In genomic region chr12:108620236-108620879, GRCh38 we compare ENCODE assay signal across 15 cellular contexts. TPM values are rescaled to one million over a fixed set of nuclear protein-coding genes. Genes with fewer than 3 reads are reported as not detected.
DNase-seq lines count a peak whose midpoint lies in the region; ATAC-seq, FAIRE-seq and TF ChIP-seq lines count a peak whose summit lies in the region.
"Had no signal": no experiment of that assay in that cellular context is flagged by ENCODE, and none has a peak within 500 bp of the region (broad histone marks: within the 10 kb centered on the region; RNA-seq: fewer than 3 reads in every experiment).

No MANE protein-coding gene starts in this region.

- H3K4me1 ChIP-seq in A549 (0 out of 3 replicates have a peak, but pooled peaks cover 3% of the 10 kb centered on the region), Caco-2 (no peaks in the 10 kb centered on the region; the same call in 1 of the 2 replicates), iPS-15b (ENCODE audit: control insufficient read depth, insufficient read depth, low read length) (peaks cover 8% of the 10 kb centered on the region)

- peak overlapping the region; percentile 20 for H3K4me3 Mint-ChIP-seq in Caco-2 (ENCODE audit: unreplicated experiment)
- no peak overlapping the region for H3K4me3 Mint-ChIP-seq in activated CD4-positive, alpha-beta memory T cell treated with anti-CD3 and anti-CD28 coated beads for 36 hours

- peak overlapping the region; percentile 24 for H3K9ac ChIP-seq in iPS-15b (ENCODE audit: low read depth, low read length)
- H3K9ac ChIP-seq: KMS-11 had no signal

- 79% methylated on average over 10 of the region's 10 CpGs for WGBS in A549 (ENCODE audit: missing lambda C conversion rate)

- ATAC-seq in A549 (no peak), GM21515 (IDR thresholded peaks at IDR 0.05; ENCODE audit: unreplicated experiment) (no peak)

- TF ChIP-seq EP300 in A549 (IDR thresholded peaks at IDR 0.05): no peak

- no peaks in the 10 kb centered on the region for H3K9me3 Mint-ChIP-seq in Caco-2 (ENCODE audit: unreplicated experiment)
- H3K9me3 Mint-ChIP-seq in activated CD4-positive, alpha-beta memory T cell treated with anti-CD3 and anti-CD28 coated beads for 36 hours: peaks cover 14% of the 10 kb centered on the region

- H3K9me3 ChIP-seq in A549: no peaks in the 10 kb centered on the region
- no peaks in the 10 kb centered on the region for H3K9me3 ChIP-seq in Caco-2
- H3K9me3 ChIP-seq in iPS-15b (ENCODE audit: control insufficient read depth, insufficient read depth, low read length): no peaks in the 10 kb centered on the region
- H3K9me3 ChIP-seq: esophagus squamous epithelium had no signal

- H3K4me3 ChIP-seq in A549 (no peak overlapping the region), Caco-2 (ENCODE audit: low read depth, low read length) (no peak overlapping the region), iPS-15b (ENCODE audit: low read depth, low read length) (no peak overlapping the region)
- H3K4me3 ChIP-seq: BLaER1 treated with 17β-estradiol and CSF1 and Interleukin-3, amounts not matched to agents 10 nM and 100 nM; esophagus squamous epithelium had no signal

- CTCF ChIA-PET in A549 (lab: Yijun Ruan, JAX): interaction anchor here (0.6 to 20.7 kb wide), 5 partner anchors 14 to 759 kb away, joined by 3 to 533 read pairs (median 166); partner anchors contain the start of genes ISCU, SART3, SELPLG and TMEM119
- CTCF ChIA-PET in Caco-2 (lab: Charles Lee): interaction anchor here (0.6 kb wide), 1 partner anchor 104 kb away, joined by 3 read pairs; no protein-coding TSS in a partner anchor
- CTCF ChIA-PET in activated CD4-positive, alpha-beta memory T cell treated with anti-CD3 and anti-CD28 coated beads for 36 hours (lab: Charles Lee): interaction anchor here (6.7 to 13.9 kb wide), 2 partner anchors 13 to 55 kb away, joined by 207 to 472 read pairs; partner anchors contain the start of genes ISCU, SART3 and SELPLG
- CTCF ChIA-PET in GM10248 (lab: Yijun Ruan, JAX): interaction anchor here (0.7 to 18.2 kb wide), 4 partner anchors 14 to 183 kb away, joined by 3 to 543 read pairs (median 146); partner anchors contain the start of genes ISCU, SART3 and SELPLG

- intact Hi-C loops in Caco-2 (cut with micrococcal nuclease; ENCODE audit: unreplicated experiment): no loop called here
- intact Hi-C loops in activated CD4-positive, alpha-beta memory T cell treated with anti-CD3 and anti-CD28 coated beads for 36 hours (cut with micrococcal nuclease): no loop called here

- H3K4me1 Mint-ChIP-seq in Caco-2 (ENCODE audit: low read depth, unreplicated experiment): peaks cover 9% of the 10 kb centered on the region
- H3K4me1 Mint-ChIP-seq in activated CD4-positive, alpha-beta memory T cell treated with anti-CD3 and anti-CD28 coated beads for 36 hours (ENCODE audit: low read depth): peaks cover 62% of the 10 kb centered on the region

- H3K27me3 ChIP-seq in Caco-2 (replicated peaks; ENCODE audit: control insufficient read depth, insufficient read depth, low read length): no peaks in the 10 kb centered on the region
- no peaks in the 10 kb centered on the region for H3K27me3 ChIP-seq in iPS-15b (ENCODE audit: control insufficient read depth, insufficient read depth, low read length)
- H3K27me3 ChIP-seq: BLaER1 treated with 17β-estradiol and CSF1 and Interleukin-3, amounts not matched to agents 10 nM and 100 nM; esophagus squamous epithelium had no signal

- no peak for TF ChIP-seq POLR2A in A549 (IDR thresholded peaks at IDR 0.05; ENCODE audit: low read length)

- H3K4me2 ChIP-seq in A549: no peak overlapping the region
- H3K4me2 ChIP-seq: KMS-11 had no signal

- H3K27ac ChIP-seq in A549: no peak overlapping the region
- H3K27ac ChIP-seq: KMS-11 had no signal

- no peaks in the 10 kb centered on the region for H3K36me3 Mint-ChIP-seq in Caco-2 (ENCODE audit: insufficient read depth, unreplicated experiment)
- H3K36me3 Mint-ChIP-seq in activated CD4-positive, alpha-beta memory T cell treated with anti-CD3 and anti-CD28 coated beads for 36 hours: peaks cover 43% of the 10 kb centered on the region

- H3K36me3 ChIP-seq in Caco-2 (ENCODE audit: control insufficient read depth, insufficient read depth, low read length) (no peaks in the 10 kb centered on the region), iPS-15b (ENCODE audit: control insufficient read depth, insufficient read depth, low read length) (peaks cover 2% of the 10 kb centered on the region)
- H3K36me3 ChIP-seq: esophagus squamous epithelium had no signal

- FAIRE-seq in A549 (lab: Jason Lieb, UNC): no peak
- FAIRE-seq: islet of Langerhans had no signal

- no peak overlapping the region for H3K27ac Mint-ChIP-seq in Caco-2 (ENCODE audit: unreplicated experiment)
- H3K27ac Mint-ChIP-seq in activated CD4-positive, alpha-beta memory T cell treated with anti-CD3 and anti-CD28 coated beads for 36 hours: peak overlapping the region; percentile 55

- BruUV-seq in Caco-2 (replicated peaks; lab: Mats Ljungman, UMichigan): no TSS peak

- DNase-seq in A549 (ENCODE audit: low read depth in 1 of 2, low spot score in 1 of 2) (peak in 1 of 2 experiments; percentile 32), Caco-2 (no peak), NCI-H2196 treated with DMSO at 0.1 percent for 48 hours (lab: John Stamatoyannopoulos, UW; ENCODE audit: unreplicated experiment) (no peak), GM10248 (ENCODE audit: extremely low spot score) (no peak), H4 (ENCODE audit: low spot score) (no peak)
- DNase-seq in activated CD4-positive, alpha-beta memory T cell treated with anti-CD3 and anti-CD28 coated beads for 36 hours: no peak
- DNase-seq: activated gamma-delta T cell treated with Interleukin-2 at 50 U/mL for 16 hours; esophagus squamous epithelium; NCI-H2081 treated with DMSO at 0.1 percent for 48 hours; NK-92 treated with Interleukin-12 subunit alpha and Interleukin-12 subunit beta, amount 100 ng/mL, for 24 hours had no signal

- TF ChIP-seq RAD21 in A549 (conservative IDR thresholded peaks at IDR 0.05 in 1 of 2, IDR thresholded peaks at IDR 0.05 in 1 of 2): no peak

- TF ChIP-seq CTCF in A549 (IDR thresholded peaks at IDR 0.05): no peak
- no peak for TF ChIP-seq CTCF in Caco-2 (IDR thresholded peaks at IDR 0.05; ENCODE audit: insufficient read depth in 1 of 2, low read depth in 1 of 2, low read length in 1 of 2, severe bottlenecking in 1 of 2, unreplicated experiment in 1 of 2)
- no peak for TF ChIP-seq CTCF in GM10248 (IDR thresholded peaks at IDR 0.05; ENCODE audit: control extremely low read depth, extremely low read depth, low read depth, missing control alignments)

- H3K27me3 Mint-ChIP-seq in Caco-2 (ENCODE audit: insufficient read depth, unreplicated experiment): peaks cover 4% of the 10 kb centered on the region
- no peaks in the 10 kb centered on the region for H3K27me3 Mint-ChIP-seq in activated CD4-positive, alpha-beta memory T cell treated with anti-CD3 and anti-CD28 coated beads for 36 hours

- POLR2A ChIA-PET in A549 (lab: Yijun Ruan, JAX): interaction anchor here (1.0 kb wide), 1 partner anchor 58 kb away, joined by 3 read pairs; the partner anchor contains the start of gene ISCU
- POLR2A ChIA-PET in Caco-2 (lab: Charles Lee): interaction anchor here (0.7 kb wide), 1 partner anchor 58 kb away, joined by 18 read pairs; no protein-coding TSS in a partner anchor
- POLR2A ChIA-PET in activated CD4-positive, alpha-beta memory T cell treated with anti-CD3 and anti-CD28 coated beads for 36 hours (lab: Charles Lee): interaction anchor here (0.6 kb wide), 1 partner anchor 20 kb away, joined by 3 read pairs; no protein-coding TSS in a partner anchor
- POLR2A ChIA-PET in GM10248 (lab: Yijun Ruan, JAX): no interaction called here

TF ChIP-seq in A549, 52 proteins besides CTCF, POLR2A, EP300 and RAD21:
- TF ChIP-seq RCOR1 (IDR thresholded peaks at IDR 0.05; ENCODE audit: low read depth, low read length) (no peak), CEBPB (IDR thresholded peaks at IDR 0.05) (peak; percentile 45 to 54; a peak in 3 of 4 replicates), NR3C1 (IDR thresholded peaks at IDR 0.05) (no peak)

RNA-seq across cellular contexts. Expression of gene SELPLG, which starts 13.3 kb away (rescaled TPM):
- polyA plus RNA-seq in A549 (2011; rRNA removed): 0.17 and 0.24 TPM in 2 replicates
- 0.30 and 0.49 TPM in 2 replicates for polyA plus RNA-seq in A549 (2012; cell fraction: cytosol; rRNA removed)
- 1.2 and 1.3 TPM in 2 replicates for polyA plus RNA-seq in A549 (2012; cell fraction: nucleus; rRNA removed)
- 0.43 to 0.67 TPM (median 0.65 TPM) in 3 replicates for polyA plus RNA-seq in A549 (2017; fragmentation: RNase III; extraction: RNeasy Plus Mini Kit Qiagen cat#74134 plus additional on column Dnase treatment)
- 0.19 TPM in 1 of 2 replicates, not detected in the other for polyA minus RNA-seq in A549 (2011; rRNA and poly(A)+ RNA removed)
- total RNA-seq in Caco-2 (2022): 0.23 and 0.44 TPM in 2 replicates
- total RNA-seq in activated CD4-positive, alpha-beta memory T cell treated with anti-CD3 and anti-CD28 coated beads for 36 hours: 10 to 100 TPM; 56.8 to 60.1 TPM
- 2.8 and 3.4 TPM in 2 replicates for total RNA-seq in H4 (2014; rRNA removed; shearing (Covaris generic))

RNA-seq across cellular contexts. Expression of gene TMEM119, which starts 22.5 kb away (rescaled TPM):
- not detected in 2 replicates for polyA plus RNA-seq in A549 (2011; rRNA removed)
- polyA plus RNA-seq in A549 (2012; cell fraction: cytosol; rRNA removed): not detected in 2 replicates
- not detected in 2 replicates for polyA plus RNA-seq in A549 (2012; cell fraction: nucleus; rRNA removed)
- not detected in 3 replicates for polyA plus RNA-seq in A549 (2017; fragmentation: RNase III; extraction: RNeasy Plus Mini Kit Qiagen cat#74134 plus additional on column Dnase treatment)
- not detected in 2 replicates for polyA minus RNA-seq in A549 (2011; rRNA and poly(A)+ RNA removed)
- not detected in 2 replicates for total RNA-seq in Caco-2 (2022)
- under 1 TPM; 0.10 to 0.24 TPM for total RNA-seq in activated CD4-positive, alpha-beta memory T cell treated with anti-CD3 and anti-CD28 coated beads for 36 hours
- total RNA-seq in H4 (2014; rRNA removed; shearing (Covaris generic)): 1.4 and 1.9 TPM in 2 replicates

RNA-seq across cellular contexts. Expression of gene ISCU, which starts 58.0 kb away (rescaled TPM):
- polyA plus RNA-seq in A549 (2011; rRNA removed) (174 and 177 TPM in 2 replicates), A549 (2017; fragmentation: RNase III; extraction: RNeasy Plus Mini Kit Qiagen cat#74134 plus additional on column Dnase treatment) (97.1 to 101 TPM (median 97.5 TPM) in 3 replicates)
- polyA plus RNA-seq in A549 (2012; cell fraction: cytosol; rRNA removed): 81.6 and 86.3 TPM in 2 replicates
- polyA plus RNA-seq in A549 (2012; cell fraction: nucleus; rRNA removed): 33.9 and 64.2 TPM in 2 replicates
- 42.4 and 60.2 TPM in 2 replicates for polyA minus RNA-seq in A549 (2011; rRNA and poly(A)+ RNA removed)
- 70.1 and 86.9 TPM in 2 replicates for total RNA-seq in Caco-2 (2022)
- total RNA-seq in activated CD4-positive, alpha-beta memory T cell treated with anti-CD3 and anti-CD28 coated beads for 36 hours: 10 to 100 TPM; 88.6 to 94.3 TPM
- total RNA-seq in H4 (2014; rRNA removed; shearing (Covaris generic)): 119 and 124 TPM in 2 replicates

RNA-seq across cellular contexts. Expression of gene SART3, which starts 59.4 kb away (rescaled TPM):
- polyA plus RNA-seq in A549 (2011; rRNA removed) (51.8 and 52.7 TPM in 2 replicates), A549 (2017; fragmentation: RNase III; extraction: RNeasy Plus Mini Kit Qiagen cat#74134 plus additional on column Dnase treatment) (77.2 to 83.2 TPM (median 81.5 TPM) in 3 replicates)
- polyA plus RNA-seq in A549 (2012; cell fraction: cytosol; rRNA removed): 27.4 and 33.8 TPM in 2 replicates
- 33.0 and 47.5 TPM in 2 replicates for polyA plus RNA-seq in A549 (2012; cell fraction: nucleus; rRNA removed)
- polyA minus RNA-seq in A549 (2011; rRNA and poly(A)+ RNA removed): 53.1 and 59.4 TPM in 2 replicates
- total RNA-seq in Caco-2 (2022): 77.3 and 79.2 TPM in 2 replicates
- total RNA-seq in activated CD4-positive, alpha-beta memory T cell treated with anti-CD3 and anti-CD28 coated beads for 36 hours: 10 to 100 TPM; 84.3 to 91.5 TPM
- 43.2 and 44.8 TPM in 2 replicates for total RNA-seq in H4 (2014; rRNA removed; shearing (Covaris generic))

Comparison
In these comparisons a context has a peak if more than half of its experiments do, and no peak if none do; other contexts are left out.
1. RNA of gene SELPLG, which starts 13.3 kb away (total RNA-seq): 56.8 to 60.1 TPM in activated CD4-positive, alpha-beta memory T cell treated with anti-CD3 and anti-CD28 coated beads for 36 hours; 2.8 to 3.4 TPM in H4 and 0.23 to 0.44 TPM in Caco-2; every median in the first group is over 10 times any median in the second.